In the genomic region with DNA sequence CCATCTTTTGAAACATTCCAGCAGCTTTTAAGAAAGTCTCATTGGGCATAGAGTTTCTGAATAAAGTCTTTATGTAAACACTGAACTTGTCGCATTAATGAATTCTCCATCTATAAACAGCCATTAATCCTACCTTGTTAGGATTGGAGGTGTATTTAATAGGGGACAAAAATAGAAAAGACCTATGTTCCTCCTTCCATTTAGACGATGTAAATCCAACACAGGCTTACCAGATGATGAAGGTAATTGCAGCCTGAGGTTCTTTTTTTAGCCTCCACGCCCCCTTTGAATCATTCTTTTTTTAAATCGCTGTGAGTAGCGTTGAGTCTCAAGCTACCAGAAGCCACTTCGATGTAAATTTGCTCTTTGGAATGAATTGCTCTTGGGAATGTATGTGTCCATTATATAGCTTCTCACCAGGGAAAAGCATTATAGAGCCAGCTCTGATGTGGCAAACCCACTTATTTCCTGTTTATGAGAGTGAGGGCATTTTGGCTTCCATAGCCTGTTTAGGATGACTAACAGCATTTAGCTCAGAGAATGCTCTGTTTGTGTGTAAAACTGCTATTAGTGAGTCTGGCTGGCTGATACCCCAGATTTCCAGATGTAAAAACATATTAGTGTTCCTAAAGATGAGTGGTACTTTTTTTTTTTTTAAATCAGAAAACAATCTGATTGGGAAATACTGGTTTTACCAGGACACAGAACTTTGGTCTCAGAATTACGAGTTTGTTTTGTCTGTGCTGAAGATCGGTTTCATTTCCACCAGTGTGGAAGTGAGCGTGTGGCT, we compare ENCODE assay signal across 1 cellular context.
A peak's percentile ranks its signal among the peaks of the same experiment; 100 is the strongest.
TF ChIP-seq lines count a peak whose summit lies in the region.

No MANE protein-coding gene starts in this region.

TF ChIP-seq in IMR-90, 13 proteins besides CTCF, POLR2A, EP300 and RAD21 (continued from another document):
- TF ChIP-seq USF2 (IDR thresholded peaks at IDR 0.05; ENCODE audit: low read depth, low read length), result no peak
- TF ChIP-seq RFX5 (IDR thresholded peaks at IDR 0.05; ENCODE audit: low read depth, low read length), result no peak
- TF ChIP-seq MXI1 (IDR thresholded peaks at IDR 0.05; ENCODE audit: borderline replicate concordance, low read depth, low read length), result no peak
- TF ChIP-seq FOS (IDR thresholded peaks at IDR 0.05; ENCODE audit: low read depth, low read length), result peak; percentile 88
